ENCODE assay signal across 1 cellular context in genomic region chr7:106178593-106179134, GRCh38.
TF ChIP-seq lines count a peak whose summit lies in the region.

No MANE protein-coding gene starts in this region.

TF ChIP-seq in SK-N-SH treated with all-trans-retinoic acid at 6 μM for 48 hours, 23 proteins besides CTCF, POLR2A, EP300 and RAD21 (continued from another document):
- no peak for TF ChIP-seq CREB5 (CRISPR knock-in tag; IDR thresholded peaks at IDR 0.05; ENCODE audit: low read depth)
- no peak for TF ChIP-seq TCF4 (CRISPR knock-in tag; IDR thresholded peaks at IDR 0.05; ENCODE audit: borderline replicate concordance)
- TF ChIP-seq PATZ1 (CRISPR knock-in tag; IDR thresholded peaks at IDR 0.05; ENCODE audit: borderline replicate concordance): no peak
